In genomic region chr4:114108869-114109268, GRCh38 we compare ENCODE assay signal across 10 cellular contexts.
DNase-seq lines count a peak whose midpoint lies in the region; ATAC-seq and TF ChIP-seq lines count a peak whose summit lies in the region.
"Had no signal": no experiment of that assay in that cellular context is flagged by ENCODE, and none has a peak within 500 bp of the region (broad histone marks: within the 10 kb centered on the region; RNA-seq: fewer than 3 reads in every experiment).

No MANE protein-coding gene starts in this region.

- peaks cover 0 to 1% (median 0%) of the 10 kb centered on the region in 7 donors for H3K9me3 Mint-ChIP-seq in CD14-positive monocyte

- no peaks in the 10 kb centered on the region for H3K27me3 Mint-ChIP-seq in CD14-positive monocyte (ENCODE audit: low read depth in 3 of 3)

- intact Hi-C loops in CD14-positive monocyte (cut with micrococcal nuclease) = no loop called here

- H3K27ac Mint-ChIP-seq in CD14-positive monocyte = no peak overlapping the region

- H3K4me1 Mint-ChIP-seq in CD14-positive monocyte = no peaks in the 10 kb centered on the region

- no peak overlapping the region for H3K4me3 Mint-ChIP-seq in CD14-positive monocyte

- no peaks in the 10 kb centered on the region for H3K36me3 Mint-ChIP-seq in CD14-positive monocyte

- DNase-seq in EH (ENCODE audit: low read depth) = peak; percentile 35
- peak; percentile 24 for DNase-seq in inferior parietal cortex (ENCODE audit: extremely low spot score)
- DNase-seq in CD14-positive monocyte (ENCODE audit: low spot score) = no peak
- no peak for DNase-seq in NCI-H2227 treated with DMSO at 0.1 percent for 48 hours (lab: John Stamatoyannopoulos, UW)
- no peak for DNase-seq in amniotic stem cell (lab: John Stamatoyannopoulos, UW)
- DNase-seq: NCI-H2107, T1000 had no signal

- ATAC-seq in HG03565 (IDR thresholded peaks at IDR 0.05; ENCODE audit: unreplicated experiment) (peak; percentile 34), SK-N-SH treated with all-trans-retinoic acid at 6 μM for 48 hours (peak; percentile 90), HG02642 (IDR thresholded peaks at IDR 0.05; ENCODE audit: poor library complexity, unreplicated experiment) (no peak)

- no peak for TF ChIP-seq CTCF in CD14-positive monocyte (IDR thresholded peaks at IDR 0.05)

TF ChIP-seq in SK-N-SH treated with all-trans-retinoic acid at 6 μM for 48 hours, 23 proteins besides CTCF, POLR2A, EP300 and RAD21:
- no peak for TF ChIP-seq ZNF565 (CRISPR knock-in tag; conservative IDR thresholded peaks at IDR 0.05; ENCODE audit: low read depth)
- TF ChIP-seq TCF4 (CRISPR knock-in tag; IDR thresholded peaks at IDR 0.05; ENCODE audit: borderline replicate concordance) = peak; percentile 53; the same call in 1 of the 2 replicates
- TF ChIP-seq ISL1 (CRISPR knock-in tag; IDR thresholded peaks at IDR 0.05) = peak; percentile 44

Comparison
In these comparisons a context has a peak if more than half of its experiments do, and no peak if none do; other contexts are left out.
1. DNase-seq: peak in EH (single experiment) and inferior parietal cortex (single experiment); none in CD14-positive monocyte (single experiment), NCI-H2227 treated with DMSO at 0.1 percent for 48 hours (single experiment) and amniotic stem cell (single experiment).